31 cellular contexts compared by ENCODE assay signal in genomic region chr17:55545765-55546164, GRCh38. TPM values are rescaled to one million over a fixed set of nuclear protein-coding genes. Genes with fewer than 3 reads are reported as not detected.
"Had no signal": no experiment of that assay in that cellular context is flagged by ENCODE, and none has a peak within 500 bp of the region (broad histone marks: within the 10 kb centered on the region; RNA-seq: fewer than 3 reads in every experiment).

No MANE protein-coding gene starts in this region.

- DNase-seq: activated CD4-positive, CD25-positive, alpha-beta regulatory T cell; activated CD8-positive, alpha-beta memory T cell treated with anti-CD3 and anti-CD28 coated beads, Interleukin-2, amount 10 ng/mL, durations not matched to agents 7 days and 5 days; activated effector memory CD4-positive, alpha-beta T cell treated with Interleukin-2 at 50 U/mL for 16 hours; activated naive CD4-positive, alpha-beta T cell; activated naive CD8-positive, alpha-beta T cell treated with anti-CD3 and anti-CD28 coated beads, Interleukin-2, amount 50 U/mL, for 24 hours; amniotic stem cell; body of pancreas; central memory CD4-positive, alpha-beta T cell; KG1; NCI-H1092; NCI-H1417 treated with DMSO at 0.1 percent for 48 hours; NCI-H1694 treated with DMSO at 0.1 percent for 48 hours; NCI-H2029 treated with DMSO at 0.1 percent for 48 hours; NCI-H345; NCI-H510A; NCI-H526 treated with DMSO at 0.1 percent for 48 hours; NCI-H82; NK-92 treated with Interleukin-12 subunit alpha and Interleukin-12 subunit beta, amount 100 ng/mL, for 24 hours; OCI-M1; RPMI8226; SJCRH30; SK-N-SH had no signal

- H3K4me3 Mint-ChIP-seq: activated CD8-positive, alpha-beta memory T cell treated with anti-CD3 and anti-CD28 coated beads, Interleukin-2, amount 10 ng/mL, durations not matched to agents 7 days and 5 days; activated naive CD8-positive, alpha-beta T cell treated with anti-CD3 and anti-CD28 coated beads, Interleukin-2, amount 50 U/mL, for 24 hours had no signal

- H3K9ac ChIP-seq: SK-N-SH had no signal

- H3K36me3 ChIP-seq: ascending aorta, SJCRH30 had no signal

- ATAC-seq: activated CD8-positive, alpha-beta memory T cell treated with anti-CD3 and anti-CD28 coated beads, Interleukin-2, amount 10 ng/mL, durations not matched to agents 7 days and 5 days; activated naive CD8-positive, alpha-beta T cell treated with anti-CD3 and anti-CD28 coated beads, Interleukin-2, amount 50 U/mL, for 24 hours; body of pancreas; Panc1; Right ventricle myocardium inferior had no signal

- H3K4me3 ChIP-seq: ascending aorta, body of pancreas, SJCRH30 had no signal

- H3K27ac Mint-ChIP-seq: activated CD8-positive, alpha-beta memory T cell treated with anti-CD3 and anti-CD28 coated beads, Interleukin-2, amount 10 ng/mL, durations not matched to agents 7 days and 5 days; activated naive CD4-positive, alpha-beta T cell treated with anti-CD3 and anti-CD28 coated beads, Interleukin-2, amount 50 U/mL, for 72 hours; activated naive CD8-positive, alpha-beta T cell treated with anti-CD3 and anti-CD28 coated beads, Interleukin-2, amount 50 U/mL, for 24 hours had no signal

- H3K27me3 ChIP-seq: ascending aorta, body of pancreas, SJCRH30 had no signal

- H3K27ac ChIP-seq: ascending aorta, body of pancreas, SJCRH30, VCaP had no signal

- H3K4me1 ChIP-seq: ascending aorta, body of pancreas, SJCRH30 had no signal

- H3K9me3 ChIP-seq: ascending aorta, body of pancreas, SJCRH30, SK-N-SH had no signal

- H3K4me2 ChIP-seq: SK-N-SH had no signal

- H3K4me1 Mint-ChIP-seq: activated CD8-positive, alpha-beta memory T cell treated with anti-CD3 and anti-CD28 coated beads, Interleukin-2, amount 10 ng/mL, durations not matched to agents 7 days and 5 days had no signal

- H3K36me3 Mint-ChIP-seq: activated CD8-positive, alpha-beta memory T cell treated with anti-CD3 and anti-CD28 coated beads, Interleukin-2, amount 10 ng/mL, durations not matched to agents 7 days and 5 days had no signal

- FAIRE-seq: bronchial epithelial cell had no signal

RNA-seq across cellular contexts. Expression of gene SMIM36, which starts 34.5 kb away (rescaled TPM):
- total RNA-seq: activated CD8-positive, alpha-beta memory T cell treated with anti-CD3 and anti-CD28 coated beads, Interleukin-2, amount 10 ng/mL, durations not matched to agents 7 days and 5 days; activated naive CD4-positive, alpha-beta T cell treated with anti-CD3 and anti-CD28 coated beads, Interleukin-2, amount 50 U/mL, for 72 hours; ascending aorta; body of pancreas; bronchial epithelial cell; chondrocyte; MCF 10A; Right ventricle myocardium inferior; SJCRH30; T-helper 2 cell treated with Interferon-gamma antibody and Interleukin-4, amounts not matched to agents 100 ng/mL and 5 ng/mL, for 36 hours had no signal
- polyA plus RNA-seq: SK-N-SH had no signal
